Comparison of ENCODE assay signal across 21 cellular contexts in the genomic region with DNA sequence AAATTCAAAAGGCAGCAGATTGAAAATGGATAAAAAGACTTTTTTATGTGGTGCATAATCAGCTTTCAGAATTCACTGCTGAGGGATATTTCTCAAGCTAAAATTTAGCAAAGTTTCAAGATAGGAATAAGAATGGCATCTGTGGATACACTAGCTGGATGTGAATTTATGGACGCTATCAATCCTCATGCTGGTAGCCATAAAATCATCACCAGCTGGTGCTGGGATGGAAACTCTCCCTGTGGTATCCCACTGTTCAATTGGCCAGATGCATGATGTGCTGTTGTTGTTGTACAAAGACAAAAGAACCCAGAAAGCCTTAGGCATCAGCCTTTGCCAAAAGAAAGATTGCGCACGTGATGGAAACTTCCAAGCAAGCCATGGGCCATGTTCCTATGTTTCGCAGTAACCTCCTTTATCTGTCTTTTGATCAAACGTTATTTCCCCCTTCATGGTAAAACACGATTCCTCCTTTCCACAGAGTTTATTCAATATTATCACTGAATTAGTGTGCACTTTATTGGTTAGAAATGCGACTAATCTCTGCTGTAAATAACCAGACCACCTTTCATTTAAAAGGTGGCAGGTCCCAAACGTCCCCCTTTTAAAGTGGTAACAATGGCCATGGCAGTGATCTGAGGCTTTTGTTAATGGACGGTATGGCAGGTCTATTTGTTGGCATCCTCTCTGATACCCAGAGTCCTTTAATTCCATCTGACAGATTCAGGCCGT.
DNase-seq lines count a peak whose midpoint lies in the region; TF ChIP-seq lines count a peak whose summit lies in the region.
"Had no signal": no experiment of that assay in that cellular context is flagged by ENCODE, and none has a peak within 500 bp of the region (broad histone marks: within the 10 kb centered on the region; RNA-seq: fewer than 3 reads in every experiment).

No MANE protein-coding gene starts in this region.

- H3K27me3 Mint-ChIP-seq in endodermal cell (ENCODE audit: insufficient read depth) = no peaks in the 10 kb centered on the region
- H3K27me3 Mint-ChIP-seq: IgD-negative memory B cell; stimulated activated naive B cell treated with anti-CD40 and anti-IgM and Interleukin-4, amounts not matched to agents 10 μg/mL and 1 μg/mL and 100 μg/mL, for 72 hours had no signal

- H3K4me3 Mint-ChIP-seq in endodermal cell = no peak overlapping the region
- H3K4me3 Mint-ChIP-seq: CD14-positive monocyte; IgD-negative memory B cell; mesothelial cell of epicardium; natural killer cell; stimulated activated naive B cell treated with anti-CD40 and anti-IgM and Interleukin-4, amounts not matched to agents 10 μg/mL and 1 μg/mL and 100 μg/mL, for 72 hours had no signal

- H3K27me3 ChIP-seq in endodermal cell (ENCODE audit: control insufficient read depth, insufficient read depth, low read length, poor library complexity, severe bottlenecking) (no peaks in the 10 kb centered on the region), osteoblast (ENCODE audit: insufficient read depth, low read length) (no peaks in the 10 kb centered on the region), left ventricle myocardium inferior (ENCODE audit: low read depth) (no peaks in the 10 kb centered on the region), vagina (no peaks in the 10 kb centered on the region)
- H3K27me3 ChIP-seq: foreskin keratinocyte, pancreas, testis had no signal

- no peak overlapping the region for H3K4me3 ChIP-seq in HEK293 (ENCODE audit: low read depth, low read length)
- no peak overlapping the region for H3K4me3 ChIP-seq in endodermal cell (ENCODE audit: low read length)
- H3K4me3 ChIP-seq in osteoblast (ENCODE audit: insufficient read depth, low read length) = no peak overlapping the region
- H3K4me3 ChIP-seq in left ventricle myocardium inferior = no peak overlapping the region
- no peak overlapping the region for H3K4me3 ChIP-seq in vagina
- H3K4me3 ChIP-seq: HAP-1, pancreas, testis had no signal

- H3K4me1 ChIP-seq in HEK293 (ENCODE audit: control insufficient read depth, insufficient read depth, low read length) (no peaks in the 10 kb centered on the region), endodermal cell (ENCODE audit: control insufficient read depth, insufficient read depth, low read length) (no peaks in the 10 kb centered on the region), osteoblast (ENCODE audit: insufficient read depth, low read length) (no peaks in the 10 kb centered on the region), left ventricle myocardium inferior (no peaks in the 10 kb centered on the region), vagina (no peaks in the 10 kb centered on the region)
- H3K4me1 ChIP-seq: foreskin keratinocyte, HAP-1, pancreas, testis had no signal

- no peaks in the 10 kb centered on the region for H3K79me2 ChIP-seq in osteoblast (ENCODE audit: insufficient read depth, low read length)

- DNase-seq in NCI-H2081 (lab: John Stamatoyannopoulos, UW) (peak; percentile 82 to 88), endodermal cell (no peak), osteoblast (ENCODE audit: insufficient read length, low spot score, missing footprints) (no peak), left ventricle myocardium inferior (no peak), vagina (ENCODE audit: extremely low spot score in 2 of 2) (no peak), NCI-H1436 treated with DMSO at 0.1 percent for 48 hours (lab: John Stamatoyannopoulos, UW) (no peak)
- DNase-seq: activated effector memory CD4-positive, alpha-beta T cell treated with anti-CD3 and anti-CD28 coated beads, Interleukin-2, amount 50 U/mL, for 16 hours; foreskin keratinocyte; hypothalamus; left ventricle myocardium superior; natural killer cell; right cardiac atrium; stimulated activated CD4-positive, alpha-beta T cell treated with anti-CD3 and anti-CD28 coated beads, Interleukin-4, amount 100 ng/mL, for 1 hour; stimulated activated naive B cell treated with anti-CD40 and anti-IgM and Interleukin-4, amounts not matched to agents 10 μg/mL and 1 μg/mL and 100 μg/mL, for 72 hours; testis had no signal

- H3K9me3 ChIP-seq in HEK293 (ENCODE audit: control insufficient read depth, insufficient read depth, low read depth, low read length) (no peaks in the 10 kb centered on the region), endodermal cell (ENCODE audit: control insufficient read depth, low read length) (no peaks in the 10 kb centered on the region), osteoblast (ENCODE audit: low read depth, low read length) (no peaks in the 10 kb centered on the region), left ventricle myocardium inferior (replicated peaks) (peaks cover 14% of the 10 kb centered on the region), vagina (no peaks in the 10 kb centered on the region)
- H3K9me3 ChIP-seq: HAP-1, pancreas, testis had no signal

- 88 to 92% methylated on average over 5 to 9 of the region's 10 CpGs for WGBS in endodermal cell (ENCODE audit: insufficient coverage in 1 of 2, insufficient read length in 1 of 2), 2 experiments

- no peak for TF ChIP-seq POLR2A in vagina (IDR thresholded peaks at IDR 0.05)

- H3K36me3 ChIP-seq in HEK293 (ENCODE audit: control insufficient read depth in 2 of 2, insufficient read depth in 1 of 2, low read length in 2 of 2) (no peaks in the 10 kb centered on the region), endodermal cell (ENCODE audit: control insufficient read depth, insufficient read depth, low read length) (no peaks in the 10 kb centered on the region), osteoblast (ENCODE audit: insufficient read depth, low read length) (no peaks in the 10 kb centered on the region), left ventricle myocardium inferior (no peaks in the 10 kb centered on the region), vagina (no peaks in the 10 kb centered on the region)
- H3K36me3 ChIP-seq: HAP-1, pancreas had no signal

- H3K9me3 Mint-ChIP-seq in endodermal cell = peaks cover 21% of the 10 kb centered on the region
- H3K9me3 Mint-ChIP-seq: natural killer cell had no signal

- CTCF ChIA-PET in HEK293 (lab: Yijun Ruan, JAX) = no interaction called here

- no peak overlapping the region for H3K4me2 ChIP-seq in osteoblast (ENCODE audit: insufficient read depth, low read length)

- peak overlapping the region; percentile 39 for H2AFZ ChIP-seq in osteoblast (ENCODE audit: low read length)

- no peak for TF ChIP-seq CTCF in HEK293 (tag by site-specific recombination; IDR thresholded peaks at IDR 0.05)
- no peak for TF ChIP-seq CTCF in endodermal cell (conservative IDR thresholded peaks at IDR 0.05)
- no peak for TF ChIP-seq CTCF in osteoblast (IDR thresholded peaks at IDR 0.05; ENCODE audit: extremely low read depth, low read depth, low read length)
- TF ChIP-seq CTCF in left ventricle myocardium inferior (IDR thresholded peaks at IDR 0.05; ENCODE audit: borderline replicate concordance) = no peak
- no peak for TF ChIP-seq CTCF in vagina (IDR thresholded peaks at IDR 0.05)

- H3K4me1 Mint-ChIP-seq in endodermal cell = peaks cover 13% of the 10 kb centered on the region
- H3K4me1 Mint-ChIP-seq: CD14-positive monocyte; IgD-negative memory B cell; natural killer cell; stimulated activated naive B cell treated with anti-CD40 and anti-IgM and Interleukin-4, amounts not matched to agents 10 μg/mL and 1 μg/mL and 100 μg/mL, for 72 hours had no signal

- intact Hi-C loops in left ventricle myocardium inferior (cut with micrococcal nuclease) = no loop called here
- intact Hi-C loops in vagina (cut with DNase I) = no loop called here

- H3K36me3 Mint-ChIP-seq in endodermal cell (ENCODE audit: low read depth) = peaks cover 7% of the 10 kb centered on the region
- H3K36me3 Mint-ChIP-seq: CD14-positive monocyte; IgD-negative memory B cell; natural killer cell; stimulated activated naive B cell treated with anti-CD40 and anti-IgM and Interleukin-4, amounts not matched to agents 10 μg/mL and 1 μg/mL and 100 μg/mL, for 72 hours had no signal

- no peaks in the 10 kb centered on the region for H4K20me1 ChIP-seq in osteoblast (ENCODE audit: insufficient read depth, low read length)

- H3K9ac ChIP-seq in endodermal cell (ENCODE audit: extremely low read depth, low read length, poor library complexity, severe bottlenecking) = no peak overlapping the region

- H3K27ac ChIP-seq in HEK293 (ENCODE audit: extremely low read depth, low read depth, low read length) (no peak overlapping the region), endodermal cell (ENCODE audit: low read depth, low read length) (peak overlapping the region; percentile 78), osteoblast (ENCODE audit: low read depth, low read length) (no peak overlapping the region), left ventricle myocardium inferior (replicated peaks) (no peak overlapping the region), vagina (no peak overlapping the region)
- H3K27ac ChIP-seq: foreskin keratinocyte, pancreas, testis had no signal

- POLR2A ChIA-PET in HEK293 (lab: Yijun Ruan, JAX) = no interaction called here

- H3K27ac Mint-ChIP-seq in endodermal cell = no peak overlapping the region
- H3K27ac Mint-ChIP-seq: CD14-positive monocyte; IgD-negative memory B cell; mesothelial cell of epicardium; natural killer cell; stimulated activated naive B cell treated with anti-CD40 and anti-IgM and Interleukin-4, amounts not matched to agents 10 μg/mL and 1 μg/mL and 100 μg/mL, for 72 hours had no signal

TF ChIP-seq in HEK293, 187 proteins besides CTCF, POLR2A, EP300 and RAD21:
- TF ChIP-seq OVOL3 (tag by site-specific recombination; IDR thresholded peaks at IDR 0.05) (no peak), ZSCAN30 (tag by site-specific recombination; IDR thresholded peaks at IDR 0.05) (0 out of 2 replicates have a peak, but pooled peaks have one; percentile 20), ZIC2 (tag by site-specific recombination; IDR thresholded peaks at IDR 0.05) (peak; percentile 57), KLF1 (tag by site-specific recombination; IDR thresholded peaks at IDR 0.05) (no peak), HOXD13 (CRISPR knock-in tag; IDR thresholded peaks at IDR 0.05; ENCODE audit: borderline replicate concordance) (no peak), ZNF433 (tag by site-specific recombination; IDR thresholded peaks at IDR 0.05; ENCODE audit: low read depth) (no peak)
- TF ChIP-seq, protein P1, sequence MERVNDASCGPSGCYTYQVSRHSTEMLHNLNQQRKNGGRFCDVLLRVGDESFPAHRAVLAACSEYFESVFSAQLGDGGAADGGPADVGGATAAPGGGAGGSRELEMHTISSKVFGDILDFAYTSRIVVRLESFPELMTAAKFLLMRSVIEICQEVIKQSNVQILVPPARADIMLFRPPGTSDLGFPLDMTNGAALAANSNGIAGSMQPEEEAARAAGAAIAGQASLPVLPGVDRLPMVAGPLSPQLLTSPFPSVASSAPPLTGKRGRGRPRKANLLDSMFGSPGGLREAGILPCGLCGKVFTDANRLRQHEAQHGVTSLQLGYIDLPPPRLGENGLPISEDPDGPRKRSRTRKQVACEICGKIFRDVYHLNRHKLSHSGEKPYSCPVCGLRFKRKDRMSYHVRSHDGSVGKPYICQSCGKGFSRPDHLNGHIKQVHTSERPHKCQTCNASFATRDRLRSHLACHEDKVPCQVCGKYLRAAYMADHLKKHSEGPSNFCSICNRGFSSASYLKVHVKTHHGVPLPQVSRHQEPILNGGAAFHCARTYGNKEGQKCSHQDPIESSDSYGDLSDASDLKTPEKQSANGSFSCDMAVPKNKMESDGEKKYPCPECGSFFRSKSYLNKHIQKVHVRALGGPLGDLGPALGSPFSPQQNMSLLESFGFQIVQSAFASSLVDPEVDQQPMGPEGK (tag by site-specific recombination; IDR thresholded peaks at IDR 0.05) = no peak

Comparison
In these comparisons a context has a peak if more than half of its experiments do, and no peak if none do; other contexts are left out.
1. DNase-seq: peak in NCI-H2081 (2 of 2); none in endodermal cell (single experiment), osteoblast (single experiment), left ventricle myocardium inferior (single experiment), vagina (0 of 2) and NCI-H1436 treated with DMSO at 0.1 percent for 48 hours (single experiment).